6 cellular contexts compared by ENCODE assay signal in the genomic region with DNA sequence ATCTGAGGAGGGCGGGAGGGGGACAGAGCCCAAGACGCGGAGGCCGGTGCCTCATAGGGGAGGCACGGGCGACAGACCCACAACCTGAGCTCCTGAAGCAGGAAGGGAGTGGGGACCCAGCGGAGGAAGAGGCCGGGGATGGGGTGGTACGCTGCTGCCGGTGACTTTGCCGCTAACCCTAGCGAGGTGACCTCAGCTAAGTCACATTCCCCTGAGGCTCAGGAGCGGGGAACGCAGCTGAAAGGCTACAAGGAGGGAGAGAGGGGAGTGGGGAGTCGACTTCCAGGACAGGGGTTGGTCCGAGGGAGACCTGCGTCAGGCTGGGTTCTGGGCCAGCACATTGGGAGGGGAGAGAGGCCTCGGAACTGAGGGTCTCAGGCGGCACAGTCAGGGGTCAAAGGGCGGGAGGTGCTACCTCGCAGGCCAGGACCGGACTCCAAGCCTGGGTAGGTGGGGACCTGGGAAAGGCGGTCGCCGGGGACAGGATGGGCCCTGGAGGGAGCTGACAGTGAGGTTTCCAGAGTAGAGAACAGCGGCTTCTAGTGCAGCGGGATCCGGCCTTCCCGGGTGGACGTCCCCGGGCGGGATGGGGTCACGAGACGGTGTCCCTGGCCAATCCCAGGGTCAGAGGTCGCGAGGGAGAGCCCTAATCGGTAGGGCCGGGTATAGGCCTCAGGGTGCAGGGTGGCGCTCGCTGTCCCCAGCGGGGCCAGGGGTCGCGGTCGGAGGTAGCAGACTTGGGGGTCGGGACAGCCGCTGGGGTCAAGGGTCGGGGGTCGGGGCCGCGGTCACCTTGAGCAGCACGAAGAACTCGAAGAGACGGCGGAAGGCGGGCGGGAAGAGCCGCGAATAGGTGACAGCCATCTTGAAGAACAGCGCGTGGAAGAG. TPM values are rescaled to one million over a fixed set of nuclear protein-coding genes. Genes with fewer than 3 reads are reported as not detected.
DNase-seq lines count a peak whose midpoint lies in the region; ATAC-seq and TF ChIP-seq lines count a peak whose summit lies in the region.

No MANE protein-coding gene starts in this region.

- DNase-seq in Ammon's horn (ENCODE audit: low spot score) (peak; percentile 45), Panc1 (ENCODE audit: low read depth, low spot score) (no peak), fibroblast of villous mesenchyme (ENCODE audit: low read depth) (no peak), testis (peak; percentile 54), NCI-H82 (lab: John Stamatoyannopoulos, UW) (no peak), NOMO-1 treated with dmso at 0.1 percent for 144 hours (lab: John Stamatoyannopoulos, UW; ENCODE audit: unreplicated experiment) (no peak)

- no TSS peak for BruUV-seq in Panc1 (replicated peaks; lab: Mats Ljungman, UMichigan)

- TF ChIP-seq POLR2A in testis (IDR thresholded peaks at IDR 0.05): no peak

- intact Hi-C loops in Panc1 (cut with micrococcal nuclease; ENCODE audit: unreplicated experiment) (no loop called here), testis (cut with DNase I; ENCODE audit: low total_unique reads) (no loop called here)

- WGBS in testis, 2 donors: 2% methylated on average over 37 to 60 of the region's 60 CpGs

- ATAC-seq in Panc1: no peak

- H3K27me3 ChIP-seq in Panc1 (ENCODE audit: control insufficient read depth, insufficient read depth, low read length) (no peaks in the 10 kb centered on the region), testis (no peaks in the 10 kb centered on the region)

- in situ Hi-C loops in Panc1 (cut with HindIII; ENCODE audit: low pct_unique_long_range_greater_than_20kb, low sequenced_read_pairs): no loop called here

- H3K4me3 ChIP-seq in Panc1 (ENCODE audit: low read depth in 2 of 2, low read length in 2 of 2): peak overlapping the region; percentile 55 to 75
- peak overlapping the region; percentile 84 for H3K4me3 ChIP-seq in fibroblast of villous mesenchyme (ENCODE audit: low read depth, low read length)
- peak overlapping the region; percentile 86 to 90 for H3K4me3 ChIP-seq in testis

- CTCF ChIA-PET in Panc1 (lab: Charles Lee): interaction anchor here (0.6 kb wide), 1 partner anchor 86 kb away, joined by 3 read pairs; no protein-coding TSS in a partner anchor

- H3K4me1 ChIP-seq in Panc1 (ENCODE audit: control insufficient read depth, insufficient read depth, low read length): peaks cover 20% of the 10 kb centered on the region
- peaks cover 57% of the 10 kb centered on the region for H3K4me1 ChIP-seq in testis

- H3K9me3 ChIP-seq in Panc1 (ENCODE audit: control insufficient read depth, insufficient read depth, low read depth, low read length): no peaks in the 10 kb centered on the region
- H3K9me3 ChIP-seq in testis: no peaks in the 10 kb centered on the region

- POLR2A ChIA-PET in Panc1 (lab: Charles Lee): interaction anchor here (1.0 kb wide), 1 partner anchor 35 kb away, joined by 3 read pairs; no protein-coding TSS in a partner anchor

- peak overlapping the region; percentile 84 for H3K27ac ChIP-seq in Panc1 (ENCODE audit: low read length)
- peak overlapping the region; percentile 91 to 97 for H3K27ac ChIP-seq in testis

- H3K36me3 ChIP-seq in Panc1 (ENCODE audit: control insufficient read depth, insufficient read depth, low read length) (no peaks in the 10 kb centered on the region; the same call in 1 of the 2 replicates), testis (ENCODE audit: low read depth, missing control alignments) (no peaks in the 10 kb centered on the region)

- TF ChIP-seq CTCF in Panc1 (IDR thresholded peaks at IDR 0.05) (no peak), fibroblast of villous mesenchyme (IDR thresholded peaks at IDR 0.05; ENCODE audit: insufficient read depth, low read depth, low read length) (no peak), testis (IDR thresholded peaks at IDR 0.05) (no peak)

RNA-seq across cellular contexts. Expression of a gene that starts 0.7 kb away (rescaled TPM):
- total RNA-seq in Panc1 (2021; ENCODE audit: unreplicated experiment): 193 TPM
- polyA plus RNA-seq in Panc1 (2012; ENCODE audit: insufficient read length): 263 TPM
- 79.2 and 84.6 TPM in 2 replicates for total RNA-seq in fibroblast of villous mesenchyme
- 100 to 1,000 TPM; 339 to 405 TPM for total RNA-seq in testis
- polyA plus RNA-seq in testis (ENCODE audit: insufficient read depth, low read depth, low replicate concordance): 164 TPM

RNA-seq across cellular contexts. Expression of a gene that starts 1.1 kb away (rescaled TPM):
- not detected for total RNA-seq in Panc1 (2021; ENCODE audit: unreplicated experiment)
- polyA plus RNA-seq in Panc1 (2012; ENCODE audit: insufficient read length): not detected
- not detected in 2 replicates for total RNA-seq in fibroblast of villous mesenchyme
- total RNA-seq in testis: not detected
- not detected for polyA plus RNA-seq in testis (ENCODE audit: insufficient read depth, low read depth, low replicate concordance)

RNA-seq across cellular contexts. Expression of a gene that starts 6.2 kb away (rescaled TPM):
- total RNA-seq in Panc1 (2021; ENCODE audit: unreplicated experiment) (203 TPM), fibroblast of villous mesenchyme (508 and 544 TPM in 2 replicates), testis (10 to 100 TPM; 19.1 to 28.0 TPM)
- 201 TPM for polyA plus RNA-seq in Panc1 (2012; ENCODE audit: insufficient read length)
- polyA plus RNA-seq in testis (ENCODE audit: insufficient read depth, low read depth, low replicate concordance): 36.4 TPM

RNA-seq across cellular contexts. Expression of a gene that starts 19.7 kb away (rescaled TPM):
- total RNA-seq in Panc1 (2021; ENCODE audit: unreplicated experiment) (47.5 TPM), fibroblast of villous mesenchyme (11.2 and 13.9 TPM in 2 replicates), testis (10 to 100 TPM; 12.1 to 14.6 TPM)
- polyA plus RNA-seq in Panc1 (2012; ENCODE audit: insufficient read length): 52.0 TPM
- polyA plus RNA-seq in testis (ENCODE audit: insufficient read depth, low read depth, low replicate concordance): 7.3 TPM

RNA-seq across cellular contexts. Expression of a gene that starts 20.0 kb away (rescaled TPM):
- total RNA-seq in Panc1 (2021; ENCODE audit: unreplicated experiment) (4.6 TPM), fibroblast of villous mesenchyme (under 0.01 TPM in 2 replicates), testis (1 to 10 TPM; 1.3 to 2.4 TPM)
- 14.8 TPM for polyA plus RNA-seq in Panc1 (2012; ENCODE audit: insufficient read length)
- polyA plus RNA-seq in testis (ENCODE audit: insufficient read depth, low read depth, low replicate concordance): 1.1 TPM

Comparison
In these comparisons a context has a peak if more than half of its experiments do, and no peak if none do; other contexts are left out.
1. DNase-seq: peak in Ammon's horn (single experiment) and testis (single experiment); none in Panc1 (single experiment), fibroblast of villous mesenchyme (single experiment), NCI-H82 (single experiment) and NOMO-1 treated with dmso at 0.1 percent for 144 hours (single experiment).
2. Peak in every context shown above with its lines, with median percentiles within 50 percentile points of each other: H3K4me3 ChIP-seq.